ENCODE assay signal across 15 cellular contexts in genomic region chr11:20277014-20277413, GRCh38.
A peak's percentile ranks its signal among the peaks of the same experiment; 100 is the strongest.
DNase-seq lines count a peak whose midpoint lies in the region; ATAC-seq and TF ChIP-seq lines count a peak whose summit lies in the region.
"Had no signal": no experiment of that assay in that cellular context is flagged by ENCODE, and none has a peak within 500 bp of the region (broad histone marks: within the 10 kb centered on the region; RNA-seq: fewer than 3 reads in every experiment).

No MANE protein-coding gene starts in this region.

- peak overlapping the region; percentile 98 for H3K27ac ChIP-seq in SJCRH30
- peak overlapping the region; percentile 80 for H3K27ac ChIP-seq in ectodermal cell (ENCODE audit: insufficient read depth, low read depth, low read length, poor library complexity, severe bottlenecking)
- H3K27ac ChIP-seq: C4-2B, GM23248 had no signal

- peaks cover 60% of the 10 kb centered on the region for H3K4me1 Mint-ChIP-seq in neural crest cell

- WGBS in ectodermal cell, 2 experiments, result 20 to 24% methylated on average over 14 of the region's 14 CpGs

- ATAC-seq in SK-N-SH treated with all-trans-retinoic acid at 6 μM for 48 hours, result no peak

- DNase-seq in SJCRH30 (peak; percentile 43 to 59), neural crest cell (ENCODE audit: low read depth, low spot score) (no peak), OCI-M2 (lab: John Stamatoyannopoulos, UW; ENCODE audit: unreplicated experiment) (no peak)
- DNase-seq in stimulated activated CD4-positive, alpha-beta T cell treated with anti-CD3 and anti-CD28 coated beads, Interleukin-2, amount 100 ng/mL, for 24 hours, result no peak
- DNase-seq: AML-193; Caco-2; CD4-positive, alpha-beta T cell; GDM1; GM23248; HCEC 1CT; HFFc6; IMR-90 had no signal

- TF ChIP-seq CTCF in neural crest cell (conservative IDR thresholded peaks at IDR 0.05), result no peak

- H3K36me3 Mint-ChIP-seq in neural crest cell (ENCODE audit: low read depth), result no peaks in the 10 kb centered on the region

- peak overlapping the region; percentile 54 for H3K27ac Mint-ChIP-seq in neural crest cell (ENCODE audit: unreplicated experiment)
- H3K27ac Mint-ChIP-seq: CD4-positive, alpha-beta T cell; HFFc6 had no signal

- no peaks in the 10 kb centered on the region for H3K36me3 ChIP-seq in SJCRH30
- H3K36me3 ChIP-seq in ectodermal cell (ENCODE audit: control insufficient read depth, insufficient read depth, low read length), result no peaks in the 10 kb centered on the region

- no peaks in the 10 kb centered on the region for H3K9me3 Mint-ChIP-seq in neural crest cell
- H3K9me3 Mint-ChIP-seq: CD4-positive, alpha-beta T cell; HFFc6 had no signal

- peaks cover 63% of the 10 kb centered on the region for H3K4me1 ChIP-seq in SJCRH30
- peaks cover 53% of the 10 kb centered on the region for H3K4me1 ChIP-seq in ectodermal cell (ENCODE audit: control insufficient read depth, insufficient read depth, low read length)
- H3K4me1 ChIP-seq: Caco-2 had no signal

- peaks cover 86% of the 10 kb centered on the region for H3K27me3 Mint-ChIP-seq in neural crest cell (ENCODE audit: low read depth)

- peak overlapping the region; percentile 20 for H3K4me3 Mint-ChIP-seq in neural crest cell
- H3K4me3 Mint-ChIP-seq: CD4-positive, alpha-beta T cell; HFFc6 had no signal

- H3K9me3 ChIP-seq in SJCRH30 (replicated peaks) (no peaks in the 10 kb centered on the region), ectodermal cell (ENCODE audit: control insufficient read depth, low read length) (no peaks in the 10 kb centered on the region)
- H3K9me3 ChIP-seq: Caco-2 had no signal

- no peak overlapping the region for H3K4me3 ChIP-seq in SJCRH30
- H3K4me3 ChIP-seq in ectodermal cell (ENCODE audit: insufficient read depth, low read depth, low read length), result no peak overlapping the region
- H3K4me3 ChIP-seq: GM23248 had no signal

- H3K27me3 ChIP-seq in SJCRH30, result no peaks in the 10 kb centered on the region
- peaks cover 68% of the 10 kb centered on the region for H3K27me3 ChIP-seq in ectodermal cell (ENCODE audit: control insufficient read depth, insufficient read depth, low read length, poor library complexity, severe bottlenecking)

TF ChIP-seq in SK-N-SH treated with all-trans-retinoic acid at 6 μM for 48 hours, 23 proteins besides CTCF, POLR2A, EP300 and RAD21:
- TF ChIP-seq, protein P1, sequence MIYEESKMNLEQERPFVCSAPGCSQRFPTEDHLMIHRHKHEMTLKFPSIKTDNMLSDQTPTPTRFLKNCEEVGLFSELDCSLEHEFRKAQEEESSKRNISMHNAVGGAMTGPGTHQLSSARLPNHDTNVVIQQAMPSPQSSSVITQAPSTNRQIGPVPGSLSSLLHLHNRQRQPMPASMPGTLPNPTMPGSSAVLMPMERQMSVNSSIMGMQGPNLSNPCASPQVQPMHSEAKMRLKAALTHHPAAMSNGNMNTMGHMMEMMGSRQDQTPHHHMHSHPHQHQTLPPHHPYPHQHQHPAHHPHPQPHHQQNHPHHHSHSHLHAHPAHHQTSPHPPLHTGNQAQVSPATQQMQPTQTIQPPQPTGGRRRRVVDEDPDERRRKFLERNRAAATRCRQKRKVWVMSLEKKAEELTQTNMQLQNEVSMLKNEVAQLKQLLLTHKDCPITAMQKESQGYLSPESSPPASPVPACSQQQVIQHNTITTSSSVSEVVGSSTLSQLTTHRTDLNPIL (CRISPR knock-in tag; IDR thresholded peaks at IDR 0.05; ENCODE audit: low read depth), result no peak
- TF ChIP-seq ARNTL (CRISPR knock-in tag; IDR thresholded peaks at IDR 0.05; ENCODE audit: borderline replicate concordance, low read depth) (no peak), ISL1 (CRISPR knock-in tag; IDR thresholded peaks at IDR 0.05) (no peak), PPARA (CRISPR knock-in tag; IDR thresholded peaks at IDR 0.05; ENCODE audit: borderline replicate concordance) (no peak)
- TF ChIP-seq, protein P2, sequence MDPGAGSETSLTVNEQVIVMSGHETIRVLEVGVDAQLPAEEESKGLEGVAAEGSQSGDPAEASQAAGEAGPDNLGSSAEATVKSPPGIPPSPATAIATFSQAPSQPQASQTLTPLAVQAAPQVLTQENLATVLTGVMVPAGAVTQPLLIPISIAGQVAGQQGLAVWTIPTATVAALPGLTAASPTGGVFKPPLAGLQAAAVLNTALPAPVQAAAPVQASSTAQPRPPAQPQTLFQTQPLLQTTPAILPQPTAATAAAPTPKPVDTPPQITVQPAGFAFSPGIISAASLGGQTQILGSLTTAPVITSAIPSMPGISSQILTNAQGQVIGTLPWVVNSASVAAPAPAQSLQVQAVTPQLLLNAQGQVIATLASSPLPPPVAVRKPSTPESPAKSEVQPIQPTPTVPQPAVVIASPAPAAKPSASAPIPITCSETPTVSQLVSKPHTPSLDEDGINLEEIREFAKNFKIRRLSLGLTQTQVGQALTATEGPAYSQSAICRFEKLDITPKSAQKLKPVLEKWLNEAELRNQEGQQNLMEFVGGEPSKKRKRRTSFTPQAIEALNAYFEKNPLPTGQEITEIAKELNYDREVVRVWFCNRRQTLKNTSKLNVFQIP (CRISPR knock-in tag; IDR thresholded peaks at IDR 0.05; ENCODE audit: borderline replicate concordance, low read depth), result no peak
TF ChIP-seq in SK-N-SH treated with all-trans-retinoic acid at 6 μM for 48 hours: peak in this region for 0.

Comparison
In these comparisons a context has a peak if more than half of its experiments do, and no peak if none do; other contexts are left out.
1. DNase-seq: peak in SJCRH30 (2 of 2); none in neural crest cell (single experiment), stimulated activated CD4-positive, alpha-beta T cell treated with anti-CD3 and anti-CD28 coated beads, Interleukin-2, amount 100 ng/mL, for 24 hours (0 of 2) and OCI-M2 (single experiment).